In the genomic region with DNA sequence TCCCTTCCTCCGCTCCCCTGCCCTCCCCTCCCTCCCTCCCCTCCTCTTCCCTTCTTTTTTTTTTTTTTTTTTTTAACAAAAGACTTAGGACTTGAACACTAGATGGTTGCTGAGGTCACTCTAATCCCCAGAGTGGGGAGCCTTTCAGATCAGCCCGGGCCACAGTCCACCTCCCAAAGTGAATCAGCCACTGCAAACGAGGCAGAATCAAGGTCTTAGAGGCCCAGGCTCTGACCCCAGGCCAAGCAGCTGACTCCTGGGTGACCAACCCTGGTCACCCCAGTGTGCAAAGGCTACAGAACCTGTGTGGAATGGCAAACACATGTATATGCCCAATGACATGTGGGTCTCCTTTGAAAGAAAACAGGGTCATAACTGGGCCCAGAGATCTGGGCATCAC, we compare ENCODE assay signal across 18 cellular contexts. TPM values are rescaled to one million over a fixed set of nuclear protein-coding genes. Genes with fewer than 3 reads are reported as not detected.
DNase-seq lines count a peak whose midpoint lies in the region; ATAC-seq and TF ChIP-seq lines count a peak whose summit lies in the region.
"Had no signal": no experiment of that assay in that cellular context is flagged by ENCODE, and none has a peak within 500 bp of the region (broad histone marks: within the 10 kb centered on the region; RNA-seq: fewer than 3 reads in every experiment).

No MANE protein-coding gene starts in this region.

- H3K4me3 ChIP-seq in RWPE2 (ENCODE audit: severe bottlenecking) (no peak overlapping the region), neural progenitor cell (no peak overlapping the region), upper lobe of right lung (no peak overlapping the region)
- H3K4me3 ChIP-seq: BLaER1, GM12878, HAP-1 had no signal

- no peaks in the 10 kb centered on the region for H3K4me1 Mint-ChIP-seq in activated naive CD8-positive, alpha-beta T cell treated with anti-CD3 and anti-CD28 coated beads, Interleukin-2, amount 10 ng/mL, durations not matched to agents 7 days and 5 days
- no peaks in the 10 kb centered on the region for H3K4me1 Mint-ChIP-seq in activated naive CD8-positive, alpha-beta T cell treated with anti-CD3 and anti-CD28 coated beads for 36 hours
- H3K4me1 Mint-ChIP-seq in neural progenitor cell, result peaks cover 17% of the 10 kb centered on the region
- H3K4me1 Mint-ChIP-seq in activated T-helper 2 cell treated with anti-CD3 and anti-CD28 coated beads, Interferon-gamma antibody, Interleukin-2, Interleukin-4, amounts not matched to agents 10 μg/mL and 5 μg/mL and 100 μg/mL, durations not matched to agents 14 hours and 24 hours and 36 hours (ENCODE audit: low read depth), result no peaks in the 10 kb centered on the region

- no peak overlapping the region for H3K27ac Mint-ChIP-seq in activated naive CD8-positive, alpha-beta T cell treated with anti-CD3 and anti-CD28 coated beads, Interleukin-2, amount 10 ng/mL, durations not matched to agents 7 days and 5 days
- no peak overlapping the region for H3K27ac Mint-ChIP-seq in activated naive CD8-positive, alpha-beta T cell treated with anti-CD3 and anti-CD28 coated beads for 36 hours
- no peak overlapping the region for H3K27ac Mint-ChIP-seq in neural progenitor cell
- H3K27ac Mint-ChIP-seq in activated T-helper 2 cell treated with anti-CD3 and anti-CD28 coated beads, Interferon-gamma antibody, Interleukin-2, Interleukin-4, amounts not matched to agents 10 μg/mL and 5 μg/mL and 100 μg/mL, durations not matched to agents 14 hours and 24 hours and 36 hours, result no peak overlapping the region
- H3K27ac Mint-ChIP-seq: CD14-positive monocyte; CD8-positive, alpha-beta T cell had no signal

- H2AFZ ChIP-seq in neural progenitor cell (replicated peaks), result no peak overlapping the region

- no peaks in the 10 kb centered on the region for H3K36me3 Mint-ChIP-seq in activated naive CD8-positive, alpha-beta T cell treated with anti-CD3 and anti-CD28 coated beads, Interleukin-2, amount 10 ng/mL, durations not matched to agents 7 days and 5 days
- H3K36me3 Mint-ChIP-seq in activated naive CD8-positive, alpha-beta T cell treated with anti-CD3 and anti-CD28 coated beads for 36 hours, result no peaks in the 10 kb centered on the region
- H3K36me3 Mint-ChIP-seq in neural progenitor cell, result no peaks in the 10 kb centered on the region
- H3K36me3 Mint-ChIP-seq in activated T-helper 2 cell treated with anti-CD3 and anti-CD28 coated beads, Interferon-gamma antibody, Interleukin-2, Interleukin-4, amounts not matched to agents 10 μg/mL and 5 μg/mL and 100 μg/mL, durations not matched to agents 14 hours and 24 hours and 36 hours (ENCODE audit: low read depth), result no peaks in the 10 kb centered on the region
- H3K36me3 Mint-ChIP-seq: CD14-positive monocyte; CD8-positive, alpha-beta T cell had no signal

- intact Hi-C loops in upper lobe of right lung (cut with DNase I), result loop anchor here (5.0 kb wide), 1 partner anchor 67 kb away; no protein-coding TSS in a partner anchor
- intact Hi-C loops in activated T-helper 2 cell treated with anti-CD3 and anti-CD28 coated beads, Interferon-gamma antibody, Interleukin-2, Interleukin-4, amounts not matched to agents 10 μg/mL and 5 μg/mL and 100 μg/mL, durations not matched to agents 14 hours and 24 hours and 36 hours (cut with micrococcal nuclease), result no loop called here

- H3K4me1 ChIP-seq in RWPE2 (ENCODE audit: insufficient read depth, poor library complexity, severe bottlenecking) (no peaks in the 10 kb centered on the region), neural progenitor cell (peaks cover 9% of the 10 kb centered on the region), upper lobe of right lung (peaks cover 5% of the 10 kb centered on the region)
- H3K4me1 ChIP-seq: HAP-1 had no signal

- peak; percentile 11 for DNase-seq in activated naive CD8-positive, alpha-beta T cell treated with anti-CD3 and anti-CD28 coated beads, Interleukin-2, amount 10 ng/mL, durations not matched to agents 7 days and 5 days
- no peak for DNase-seq in activated naive CD8-positive, alpha-beta T cell treated with anti-CD3 and anti-CD28 coated beads for 36 hours
- DNase-seq in RWPE2 (ENCODE audit: low spot score), result peak; percentile 33
- peak; percentile 41 for DNase-seq in neural progenitor cell (ENCODE audit: low spot score)
- DNase-seq in upper lobe of right lung, result peak; percentile 47
- DNase-seq in activated T-helper 2 cell treated with anti-CD3 and anti-CD28 coated beads, Interferon-gamma antibody, Interleukin-2, Interleukin-4, amounts not matched to agents 10 μg/mL and 5 μg/mL and 100 μg/mL, durations not matched to agents 14 hours and 24 hours and 36 hours (ENCODE audit: low spot score), result no peak
- DNase-seq: 8988T; Calu3; CD8-positive, alpha-beta T cell; DMS79 treated with DMSO at 0.1 percent for 48 hours had no signal

- H3K9ac ChIP-seq in neural progenitor cell, result no peak overlapping the region
- H3K9ac ChIP-seq: BLaER1 had no signal

- H3K4me2 ChIP-seq in neural progenitor cell, result no peak overlapping the region
- H3K4me2 ChIP-seq: BLaER1 had no signal

- H3K36me3 ChIP-seq in RWPE2 (ENCODE audit: low read depth) (no peaks in the 10 kb centered on the region), neural progenitor cell (no peaks in the 10 kb centered on the region), upper lobe of right lung (no peaks in the 10 kb centered on the region)
- H3K36me3 ChIP-seq: BLaER1, HAP-1 had no signal

- no peaks in the 10 kb centered on the region for H3K9me3 Mint-ChIP-seq in activated naive CD8-positive, alpha-beta T cell treated with anti-CD3 and anti-CD28 coated beads, Interleukin-2, amount 10 ng/mL, durations not matched to agents 7 days and 5 days
- H3K9me3 Mint-ChIP-seq in activated naive CD8-positive, alpha-beta T cell treated with anti-CD3 and anti-CD28 coated beads for 36 hours, result no peaks in the 10 kb centered on the region
- H3K9me3 Mint-ChIP-seq in neural progenitor cell, result no peaks in the 10 kb centered on the region
- no peaks in the 10 kb centered on the region for H3K9me3 Mint-ChIP-seq in activated T-helper 2 cell treated with anti-CD3 and anti-CD28 coated beads, Interferon-gamma antibody, Interleukin-2, Interleukin-4, amounts not matched to agents 10 μg/mL and 5 μg/mL and 100 μg/mL, durations not matched to agents 14 hours and 24 hours and 36 hours
- H3K9me3 Mint-ChIP-seq: CD14-positive monocyte; CD8-positive, alpha-beta T cell had no signal

- POLR2A ChIA-PET in activated naive CD8-positive, alpha-beta T cell treated with anti-CD3 and anti-CD28 coated beads, Interleukin-2, amount 10 ng/mL, durations not matched to agents 7 days and 5 days (lab: Charles Lee), result interaction anchor here (1.0 to 1.3 kb wide), 2 partner anchors 71 to 143 kb away, joined by 3 read pairs; no protein-coding TSS in a partner anchor

- no peak overlapping the region for H3K27ac ChIP-seq in RWPE2 (ENCODE audit: poor library complexity, severe bottlenecking)
- no peak overlapping the region for H3K27ac ChIP-seq in neural progenitor cell
- H3K27ac ChIP-seq in upper lobe of right lung, result no peak overlapping the region
- H3K27ac ChIP-seq: BLaER1 had no signal

- H3K9me3 ChIP-seq in RWPE2 (ENCODE audit: severe bottlenecking), result no peaks in the 10 kb centered on the region
- H3K9me3 ChIP-seq in neural progenitor cell (ENCODE audit: low read depth), result no peaks in the 10 kb centered on the region
- H3K9me3 ChIP-seq in upper lobe of right lung, result no peaks in the 10 kb centered on the region
- H3K9me3 ChIP-seq: BLaER1, HAP-1 had no signal

- H3K27me3 ChIP-seq in RWPE2 (ENCODE audit: insufficient read depth, poor library complexity, severe bottlenecking) (no peaks in the 10 kb centered on the region), neural progenitor cell (no peaks in the 10 kb centered on the region), upper lobe of right lung (no peaks in the 10 kb centered on the region)
- H3K27me3 ChIP-seq: BLaER1 had no signal

- H4K20me1 ChIP-seq in neural progenitor cell (ENCODE audit: low read depth), result no peaks in the 10 kb centered on the region
- H4K20me1 ChIP-seq: BLaER1 had no signal

- H3K4me3 Mint-ChIP-seq in activated naive CD8-positive, alpha-beta T cell treated with anti-CD3 and anti-CD28 coated beads, Interleukin-2, amount 10 ng/mL, durations not matched to agents 7 days and 5 days, result no peak overlapping the region
- no peak overlapping the region for H3K4me3 Mint-ChIP-seq in activated naive CD8-positive, alpha-beta T cell treated with anti-CD3 and anti-CD28 coated beads for 36 hours
- H3K4me3 Mint-ChIP-seq in neural progenitor cell, result no peak overlapping the region
- no peak overlapping the region for H3K4me3 Mint-ChIP-seq in activated T-helper 2 cell treated with anti-CD3 and anti-CD28 coated beads, Interferon-gamma antibody, Interleukin-2, Interleukin-4, amounts not matched to agents 10 μg/mL and 5 μg/mL and 100 μg/mL, durations not matched to agents 14 hours and 24 hours and 36 hours (ENCODE audit: low read depth)
- H3K4me3 Mint-ChIP-seq: CD14-positive monocyte; CD8-positive, alpha-beta T cell had no signal

- ATAC-seq in activated naive CD8-positive, alpha-beta T cell treated with anti-CD3 and anti-CD28 coated beads, Interleukin-2, amount 10 ng/mL, durations not matched to agents 7 days and 5 days (ENCODE audit: low read depth), result no peak
- ATAC-seq in RWPE2 (ENCODE audit: low read depth), result no peak
- ATAC-seq in upper lobe of right lung, result no peak
- no peak for ATAC-seq in GM18520 (IDR thresholded peaks at IDR 0.05; ENCODE audit: unreplicated experiment)
- ATAC-seq: CD8-positive, alpha-beta T cell; GM12878 had no signal

- TF ChIP-seq CTCF in RWPE2 (IDR thresholded peaks at IDR 0.05; ENCODE audit: poor library complexity, severe bottlenecking), result no peak
- no peak for TF ChIP-seq CTCF in neural progenitor cell (IDR thresholded peaks at IDR 0.05)
- no peak for TF ChIP-seq CTCF in upper lobe of right lung (IDR thresholded peaks at IDR 0.05)

- no peaks in the 10 kb centered on the region for H3K79me2 ChIP-seq in neural progenitor cell (ENCODE audit: low read depth)

- no peaks in the 10 kb centered on the region for H3F3A ChIP-seq in neural progenitor cell (ENCODE audit: low read depth)

- H3K27me3 Mint-ChIP-seq in activated naive CD8-positive, alpha-beta T cell treated with anti-CD3 and anti-CD28 coated beads, Interleukin-2, amount 10 ng/mL, durations not matched to agents 7 days and 5 days, result no peaks in the 10 kb centered on the region
- no peaks in the 10 kb centered on the region for H3K27me3 Mint-ChIP-seq in activated naive CD8-positive, alpha-beta T cell treated with anti-CD3 and anti-CD28 coated beads for 36 hours
- peaks cover 5% of the 10 kb centered on the region for H3K27me3 Mint-ChIP-seq in neural progenitor cell (ENCODE audit: insufficient read depth, low read depth)
- no peaks in the 10 kb centered on the region for H3K27me3 Mint-ChIP-seq in activated T-helper 2 cell treated with anti-CD3 and anti-CD28 coated beads, Interferon-gamma antibody, Interleukin-2, Interleukin-4, amounts not matched to agents 10 μg/mL and 5 μg/mL and 100 μg/mL, durations not matched to agents 14 hours and 24 hours and 36 hours (ENCODE audit: low read depth)

RNA-seq across cellular contexts. Expression of a gene that starts 18.3 kb away (rescaled TPM):
- 1 to 10 TPM; 8.4 to 9.5 TPM for total RNA-seq in activated naive CD8-positive, alpha-beta T cell treated with anti-CD3 and anti-CD28 coated beads, Interleukin-2, amount 10 ng/mL, durations not matched to agents 7 days and 5 days
- 10 to 100 TPM; 23.5 to 23.6 TPM for total RNA-seq in activated naive CD8-positive, alpha-beta T cell treated with anti-CD3 and anti-CD28 coated beads for 36 hours
- total RNA-seq in neural progenitor cell (ENCODE audit: low replicate concordance) (6.9 and 11.9 TPM in 2 replicates), upper lobe of right lung (39.5 TPM)
- total RNA-seq in activated T-helper 2 cell treated with anti-CD3 and anti-CD28 coated beads, Interferon-gamma antibody, Interleukin-2, Interleukin-4, amounts not matched to agents 10 μg/mL and 5 μg/mL and 100 μg/mL, durations not matched to agents 14 hours and 24 hours and 36 hours, result 22.3 and 22.7 TPM in 2 replicates

RNA-seq across cellular contexts. Expression of a gene that starts 30.2 kb away (rescaled TPM):
- not detected for total RNA-seq in activated naive CD8-positive, alpha-beta T cell treated with anti-CD3 and anti-CD28 coated beads, Interleukin-2, amount 10 ng/mL, durations not matched to agents 7 days and 5 days
- total RNA-seq in activated naive CD8-positive, alpha-beta T cell treated with anti-CD3 and anti-CD28 coated beads for 36 hours, result not detected
- total RNA-seq in neural progenitor cell (ENCODE audit: low replicate concordance) (not detected in 2 replicates), upper lobe of right lung (1.5 TPM)
- total RNA-seq in activated T-helper 2 cell treated with anti-CD3 and anti-CD28 coated beads, Interferon-gamma antibody, Interleukin-2, Interleukin-4, amounts not matched to agents 10 μg/mL and 5 μg/mL and 100 μg/mL, durations not matched to agents 14 hours and 24 hours and 36 hours, result not detected in 2 replicates
- total RNA-seq: A673; CD8-positive, alpha-beta T cell; H4; HT-29 had no signal

Comparison
In these comparisons a context has a peak if more than half of its experiments do, and no peak if none do; other contexts are left out.
1. DNase-seq: peak in activated naive CD8-positive, alpha-beta T cell treated with anti-CD3 and anti-CD28 coated beads, Interleukin-2, amount 10 ng/mL, durations not matched to agents 7 days and 5 days (single experiment), RWPE2 (single experiment), neural progenitor cell (single experiment) and upper lobe of right lung (single experiment); none in activated naive CD8-positive, alpha-beta T cell treated with anti-CD3 and anti-CD28 coated beads for 36 hours (single experiment) and activated T-helper 2 cell treated with anti-CD3 and anti-CD28 coated beads, Interferon-gamma antibody, Interleukin-2, Interleukin-4, amounts not matched to agents 10 μg/mL and 5 μg/mL and 100 μg/mL, durations not matched to agents 14 hours and 24 hours and 36 hours (single experiment).